Comparison of ENCODE assay signal across 9 cellular contexts in the genomic region with DNA sequence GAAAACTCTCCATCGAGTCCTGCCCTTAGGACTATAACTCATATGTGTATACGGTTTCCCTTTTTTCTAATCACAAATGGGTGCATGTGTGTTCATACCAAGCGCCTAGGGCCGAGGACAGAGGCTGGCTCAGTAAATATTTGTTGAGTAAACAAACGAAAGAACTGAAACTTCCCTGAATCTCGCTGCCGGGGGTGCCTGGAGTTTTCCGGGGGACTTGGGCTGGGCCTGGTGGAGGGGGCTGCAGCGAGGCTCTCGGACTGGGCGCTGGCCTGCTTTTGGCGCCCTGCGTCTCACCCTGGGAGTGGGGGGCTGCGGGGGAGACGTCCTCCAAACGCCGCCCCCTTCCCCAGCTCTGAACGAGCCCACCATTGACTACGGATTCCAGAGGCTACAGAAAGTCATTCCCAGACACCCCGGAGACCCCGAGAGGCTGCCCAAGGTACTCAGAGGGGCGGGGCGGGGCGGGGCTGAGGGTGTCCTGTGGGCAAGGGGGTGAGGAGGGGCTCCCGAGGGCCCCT. TPM values are rescaled to one million over a fixed set of nuclear protein-coding genes. Genes with fewer than 3 reads are reported as not detected.
DNase-seq lines count a peak whose midpoint lies in the region; ATAC-seq and TF ChIP-seq lines count a peak whose summit lies in the region.
"Had no signal": no experiment of that assay in that cellular context is flagged by ENCODE, and none has a peak within 500 bp of the region (broad histone marks: within the 10 kb centered on the region; RNA-seq: fewer than 3 reads in every experiment).

No MANE protein-coding gene starts in this region.

- intact Hi-C loops in activated B cell treated with CpG ODN at 0.5 μM for 24 hours (cut with micrococcal nuclease) = no loop called here

- peak overlapping the region; percentile 65 for H3K4me3 ChIP-seq in iPS-15b (ENCODE audit: low read depth, low read length)

- no peak for ATAC-seq in activated B cell treated with CpG ODN at 0.5 μM for 24 hours (ENCODE audit: low read depth)
- ATAC-seq in stimulated activated naive B cell treated with anti-CD40 and anti-IgM and Interleukin-4, amounts not matched to agents 10 μg/mL and 1 μg/mL and 100 μg/mL, for 72 hours (replicated peaks) = no peak

- H3K9me3 Mint-ChIP-seq in activated B cell treated with CpG ODN at 0.5 μM for 24 hours = no peaks in the 10 kb centered on the region
- H3K9me3 Mint-ChIP-seq in stimulated activated naive B cell treated with anti-CD40 and anti-IgM and Interleukin-4, amounts not matched to agents 10 μg/mL and 1 μg/mL and 100 μg/mL, for 72 hours = no peaks in the 10 kb centered on the region

- CTCF ChIA-PET in activated B cell treated with CpG ODN at 0.5 μM for 24 hours (lab: Charles Lee) = no interaction called here

- H3K27ac Mint-ChIP-seq in activated B cell treated with CpG ODN at 0.5 μM for 24 hours = no peak overlapping the region
- H3K27ac Mint-ChIP-seq in stimulated activated naive B cell treated with anti-CD40 and anti-IgM and Interleukin-4, amounts not matched to agents 10 μg/mL and 1 μg/mL and 100 μg/mL, for 72 hours = no peak overlapping the region

- DNase-seq in NCI-H146 (lab: John Stamatoyannopoulos, UW) = peak; percentile 27
- DNase-seq in NCI-H146 treated with DMSO at 0.1 percent for 48 hours (lab: John Stamatoyannopoulos, UW; ENCODE audit: unreplicated experiment) = no peak
- DNase-seq in activated B cell treated with CpG ODN at 0.5 μM for 24 hours = no peak
- DNase-seq in stimulated activated naive B cell treated with anti-CD40 and anti-IgM and Interleukin-4, amounts not matched to agents 10 μg/mL and 1 μg/mL and 100 μg/mL, for 72 hours = no peak
- DNase-seq in hippocampal formation (lab: John Stamatoyannopoulos, UW) = no peak
- no peak for DNase-seq in GDM1 (lab: John Stamatoyannopoulos, UW)
- no peak for DNase-seq in activated CD4-positive, CD25-positive, alpha-beta regulatory T cell (lab: John Stamatoyannopoulos, UW)
- DNase-seq: AML-193 had no signal

- TF ChIP-seq CTCF in activated B cell treated with CpG ODN at 0.5 μM for 24 hours (IDR thresholded peaks at IDR 0.05) = no peak

- H3K9ac ChIP-seq in iPS-15b (ENCODE audit: low read depth, low read length) = no peak overlapping the region

- peaks cover 32% of the 10 kb centered on the region for H3K4me1 Mint-ChIP-seq in activated B cell treated with CpG ODN at 0.5 μM for 24 hours
- H3K4me1 Mint-ChIP-seq in stimulated activated naive B cell treated with anti-CD40 and anti-IgM and Interleukin-4, amounts not matched to agents 10 μg/mL and 1 μg/mL and 100 μg/mL, for 72 hours = peaks cover 24 to 37% of the 10 kb centered on the region in 2 donors

- H3K4me3 Mint-ChIP-seq in activated B cell treated with CpG ODN at 0.5 μM for 24 hours = peak overlapping the region; percentile 73
- peak overlapping the region; percentile 23 to 57 for H3K4me3 Mint-ChIP-seq in stimulated activated naive B cell treated with anti-CD40 and anti-IgM and Interleukin-4, amounts not matched to agents 10 μg/mL and 1 μg/mL and 100 μg/mL, for 72 hours

- H3K27me3 Mint-ChIP-seq in activated B cell treated with CpG ODN at 0.5 μM for 24 hours = peaks cover 42% of the 10 kb centered on the region
- peaks cover 59 to 65% of the 10 kb centered on the region in 2 donors for H3K27me3 Mint-ChIP-seq in stimulated activated naive B cell treated with anti-CD40 and anti-IgM and Interleukin-4, amounts not matched to agents 10 μg/mL and 1 μg/mL and 100 μg/mL, for 72 hours

- H3K36me3 Mint-ChIP-seq in activated B cell treated with CpG ODN at 0.5 μM for 24 hours (ENCODE audit: low read depth) = no peaks in the 10 kb centered on the region
- H3K36me3 Mint-ChIP-seq in stimulated activated naive B cell treated with anti-CD40 and anti-IgM and Interleukin-4, amounts not matched to agents 10 μg/mL and 1 μg/mL and 100 μg/mL, for 72 hours = no peaks in the 10 kb centered on the region

- POLR2A ChIA-PET in activated B cell treated with CpG ODN at 0.5 μM for 24 hours (lab: Charles Lee) = no interaction called here

- no peaks in the 10 kb centered on the region for H3K36me3 ChIP-seq in iPS-15b (ENCODE audit: control insufficient read depth, insufficient read depth, low read length)

- peaks cover 77% of the 10 kb centered on the region for H3K27me3 ChIP-seq in iPS-15b (ENCODE audit: control insufficient read depth, insufficient read depth, low read length)

- no peaks in the 10 kb centered on the region for H3K9me3 ChIP-seq in iPS-15b (ENCODE audit: control insufficient read depth, insufficient read depth, low read length)

- peaks cover 8% of the 10 kb centered on the region for H3K4me1 ChIP-seq in iPS-15b (ENCODE audit: control insufficient read depth, insufficient read depth, low read length)

RNA-seq across cellular contexts. Expression of gene CPXM1, which starts 49.0 kb away (rescaled TPM):
- 8.5 and 9.8 TPM in 2 replicates for total RNA-seq in activated B cell treated with CpG ODN at 0.5 μM for 24 hours

RNA-seq across cellular contexts. Expression of gene EBF4, which starts 58.8 kb away (rescaled TPM):
- total RNA-seq in activated B cell treated with CpG ODN at 0.5 μM for 24 hours = 1.6 and 2.4 TPM in 2 replicates
